ENCODE assay signal across 22 cellular contexts in genomic region chr18:27899893-27900292, GRCh38.
DNase-seq lines count a peak whose midpoint lies in the region; ATAC-seq, FAIRE-seq and TF ChIP-seq lines count a peak whose summit lies in the region.
"Had no signal": no experiment of that assay in that cellular context is flagged by ENCODE, and none has a peak within 500 bp of the region (broad histone marks: within the 10 kb centered on the region; RNA-seq: fewer than 3 reads in every experiment).

No MANE protein-coding gene starts in this region.

- ATAC-seq in IMR-90 (ENCODE audit: low read depth) = no peak
- no peak for ATAC-seq in HG02642 (IDR thresholded peaks at IDR 0.05; ENCODE audit: poor library complexity, unreplicated experiment)
- ATAC-seq in GM18867 (IDR thresholded peaks at IDR 0.05; ENCODE audit: unreplicated experiment) = no peak

- H3K27ac ChIP-seq in IMR-90 (ENCODE audit: insufficient read depth, low read length) (no peak overlapping the region), H1 (ENCODE audit: low read depth, low read length) (no peak overlapping the region)
- H3K27ac ChIP-seq: C4-2B, HL-60, SK-N-MC had no signal

- no peaks in the 10 kb centered on the region for H3K9me3 ChIP-seq in IMR-90 (ENCODE audit: control insufficient read depth, insufficient read depth, low read length)
- H3K9me3 ChIP-seq in H1 (ENCODE audit: insufficient read depth in 2 of 2, low read depth in 1 of 2, low read length in 1 of 2) = no peaks in the 10 kb centered on the region

- H3K18ac ChIP-seq in IMR-90 (ENCODE audit: low read depth, low read length) (no peak overlapping the region), H1 (ENCODE audit: extremely low read depth, low read length) (no peak overlapping the region)

- CTCF ChIA-PET in IMR-90 (lab: Yijun Ruan, JAX) = no interaction called here
- CTCF ChIA-PET in H1 (lab: Charles Lee; ENCODE audit: partially characterized antibody) = no interaction called here

- H4K91ac ChIP-seq in IMR-90 (ENCODE audit: insufficient read depth, low read depth, low read length) = no peak overlapping the region
- H4K91ac ChIP-seq in H1 (replicated peaks; ENCODE audit: insufficient read length, low read length) = no peak overlapping the region

- no peak overlapping the region for H4K5ac ChIP-seq in IMR-90 (ENCODE audit: low read depth, low read length)
- H4K5ac ChIP-seq in H1 (ENCODE audit: insufficient read length, low read depth, low read length) = no peak overlapping the region

- H2BK20ac ChIP-seq in IMR-90 (ENCODE audit: low read depth, low read length) (no peak overlapping the region), H1 (ENCODE audit: low read length) (no peak overlapping the region)

- no peaks in the 10 kb centered on the region for H3K27me3 Mint-ChIP-seq in activated CD4-positive, alpha-beta T cell treated with anti-CD3 and anti-CD28 coated beads, Interleukin-2, amount 10 ng/mL, durations not matched to agents 24 days and 14 days
- H3K27me3 Mint-ChIP-seq: IgD-negative memory B cell had no signal

- dilution Hi-C loops in IMR-90 (cut with HindIII; ENCODE audit: low sequenced_read_pairs, unreplicated experiment) = no loop called here

- no peaks in the 10 kb centered on the region for H3K9me1 ChIP-seq in IMR-90 (ENCODE audit: insufficient read depth, low read length)

- 30% methylated on average over 2 of the region's 2 CpGs; no CpG with 5 or more reads in 1 of the 2 experiments for WGBS in IMR-90 (ENCODE audit: extremely low coverage in 2 of 2, insufficient read length in 1 of 2), 2 experiments
- 93% methylated on average over 2 of the region's 2 CpGs; no CpG with 5 or more reads in 1 of the 2 experiments for WGBS in H1 (ENCODE audit: extremely low coverage in 1 of 2, insufficient coverage in 1 of 2, insufficient read length in 1 of 2, insufficient replicate concordance in 2 of 2, low coverage in 1 of 2, low lambda C conversion rate in 2 of 2, missing lambda C conversion rate in 1 of 2), 2 experiments

- no peaks in the 10 kb centered on the region; the same call in 1 of the 2 replicates for H3K23me2 ChIP-seq in H1 (ENCODE audit: low read depth, low read length)

- H3K4me1 Mint-ChIP-seq in activated CD4-positive, alpha-beta T cell treated with anti-CD3 and anti-CD28 coated beads, Interleukin-2, amount 10 ng/mL, durations not matched to agents 24 days and 14 days = no peaks in the 10 kb centered on the region
- H3K4me1 Mint-ChIP-seq: IgD-negative memory B cell had no signal

- no peak overlapping the region for H2AFZ ChIP-seq in IMR-90 (replicated peaks; ENCODE audit: low read length, poor library complexity)
- 0 out of 2 replicates have a peak overlapping the region, but pooled peaks have one; percentile 45 for H2AFZ ChIP-seq in H1 (ENCODE audit: low read length)

- in situ Hi-C loops in IMR-90 (cut with MboI; ENCODE audit: low sequenced_read_pairs) = no loop called here

- H2BK120ac ChIP-seq in IMR-90 (ENCODE audit: low read depth, low read length) (no peak overlapping the region), H1 (replicated peaks; ENCODE audit: low read depth, low read length) (no peak overlapping the region)

- BruUV-seq in IMR-90 (replicated peaks; lab: Mats Ljungman, UMichigan) = no TSS peak

- H4K8ac ChIP-seq in IMR-90 (ENCODE audit: low read depth in 2 of 2, low read length in 2 of 2) (no peak overlapping the region), H1 (ENCODE audit: extremely low read depth, insufficient read depth, low read length) (no peak overlapping the region)

- no peaks in the 10 kb centered on the region for H3K36me3 ChIP-seq in IMR-90 (ENCODE audit: control insufficient read depth, insufficient read depth, low read length)
- H3K36me3 ChIP-seq in H1 (ENCODE audit: control insufficient read depth in 2 of 4, insufficient read depth in 4 of 4, low read length in 3 of 4) = no peaks in the 10 kb centered on the region

- no peak overlapping the region for H3K27ac Mint-ChIP-seq in activated CD4-positive, alpha-beta T cell treated with anti-CD3 and anti-CD28 coated beads, Interleukin-2, amount 10 ng/mL, durations not matched to agents 24 days and 14 days
- H3K27ac Mint-ChIP-seq: HFFc6, IgD-negative memory B cell had no signal

- H3K27me3 ChIP-seq in IMR-90 (ENCODE audit: control insufficient read depth, insufficient read depth, low read length) (peaks cover 2% of the 10 kb centered on the region; the same call in 1 of the 2 replicates), H1 (replicated peaks in 1 of 4; ENCODE audit: control insufficient read depth in 3 of 4, extremely low read depth in 1 of 4, insufficient read depth in 3 of 4, low read length in 3 of 4) (no peaks in the 10 kb centered on the region)

- H4K20me1 ChIP-seq in IMR-90 (ENCODE audit: insufficient read depth, low read length) (no peaks in the 10 kb centered on the region), H1 (replicated peaks in 1 of 2; ENCODE audit: control insufficient read depth in 1 of 2, insufficient read depth in 2 of 2, low read length in 2 of 2) (no peaks in the 10 kb centered on the region)

- H3K14ac ChIP-seq in IMR-90 (replicated peaks; ENCODE audit: low read depth, low read length) = no peak overlapping the region
- no peak overlapping the region for H3K14ac ChIP-seq in H1 (ENCODE audit: insufficient read length)

- H2BK5ac ChIP-seq in IMR-90 (ENCODE audit: low read depth, low read length, poor library complexity, severe bottlenecking) = no peak overlapping the region
- no peak overlapping the region for H2BK5ac ChIP-seq in H1 (ENCODE audit: low read depth, low read length)

- no peak overlapping the region for H2AK9ac ChIP-seq in IMR-90 (replicated peaks; ENCODE audit: low read depth, low read length, poor library complexity)

- no peak overlapping the region for H3K4me3 Mint-ChIP-seq in activated CD4-positive, alpha-beta T cell treated with anti-CD3 and anti-CD28 coated beads, Interleukin-2, amount 10 ng/mL, durations not matched to agents 24 days and 14 days
- H3K4me3 Mint-ChIP-seq: HFFc6, IgD-negative memory B cell had no signal

- no peak for TF ChIP-seq POLR2A in IMR-90 (IDR thresholded peaks at IDR 0.05; ENCODE audit: low read depth, low read length)
- no peak for TF ChIP-seq POLR2A in H1 (IDR thresholded peaks at IDR 0.05; ENCODE audit: control extremely low read depth in 1 of 2, low read depth in 2 of 2, low read length in 2 of 2)

- H3K36me3 Mint-ChIP-seq in activated CD4-positive, alpha-beta T cell treated with anti-CD3 and anti-CD28 coated beads, Interleukin-2, amount 10 ng/mL, durations not matched to agents 24 days and 14 days (ENCODE audit: low read depth) = no peaks in the 10 kb centered on the region
- H3K36me3 Mint-ChIP-seq: IgD-negative memory B cell had no signal

- no peaks in the 10 kb centered on the region for H3K79me2 ChIP-seq in H1 (ENCODE audit: control insufficient read depth in 1 of 2, insufficient read depth in 2 of 2, low read length in 2 of 2)

- H2BK15ac ChIP-seq in IMR-90 (ENCODE audit: low read depth, low read length) (no peak overlapping the region), H1 (ENCODE audit: low read length) (no peak overlapping the region)

- H3K9ac ChIP-seq in IMR-90 (ENCODE audit: low read depth, low read length) (no peak overlapping the region), H1 (replicated peaks in 1 of 4; ENCODE audit: extremely low read depth in 1 of 4, low read depth in 3 of 4, low read length in 3 of 4) (no peak overlapping the region)

- H3K4ac ChIP-seq in IMR-90 (ENCODE audit: low read depth, low read length) = no peak overlapping the region
- H3K4ac ChIP-seq in H1 (replicated peaks; ENCODE audit: insufficient read length, low read depth, low read length) = no peak overlapping the region

- H3K79me1 ChIP-seq in IMR-90 (ENCODE audit: low read depth in 1 of 2, low read length in 2 of 2) = no peaks in the 10 kb centered on the region
- no peaks in the 10 kb centered on the region for H3K79me1 ChIP-seq in H1 (ENCODE audit: low read depth, low read length)

- no peak for FAIRE-seq in H1 (lab: Jason Lieb, UNC)

- no peak for TF ChIP-seq RAD21 in IMR-90 (IDR thresholded peaks at IDR 0.05; ENCODE audit: low read length)
- TF ChIP-seq RAD21 in H1 (IDR thresholded peaks at IDR 0.05 in 1 of 2, conservative IDR thresholded peaks at IDR 0.05 in 1 of 2; ENCODE audit: low read depth in 2 of 2, low read length in 2 of 2) = no peak

- no peak overlapping the region for H3K4me3 ChIP-seq in IMR-90 (ENCODE audit: insufficient read depth, low read depth, low read length)
- H3K4me3 ChIP-seq in H1 (ENCODE audit: extremely low read depth in 1 of 4, insufficient read depth in 2 of 4, low read depth in 3 of 4, low read length in 4 of 4) = no peak overlapping the region
- H3K4me3 ChIP-seq: SK-N-MC had no signal

- DNase-seq in COLO668 (lab: John Stamatoyannopoulos, UW; ENCODE audit: unreplicated experiment) = peak; percentile 21
- no peak for DNase-seq in IMR-90
- DNase-seq in NCI-H69 (lab: John Stamatoyannopoulos, UW) = peak; percentile 44
- DNase-seq in H1 (ENCODE audit: low read depth in 1 of 2, low spot score in 2 of 2) = no peak
- no peak for DNase-seq in activated T-cell treated with anti-CD3 and anti-CD28 coated beads, Interleukin-2, amount 50 U/mL, for 1 hour
- no peak for DNase-seq in activated CD4-positive, alpha-beta T cell treated with anti-CD3 and anti-CD28 coated beads, Interleukin-2, amount 10 ng/mL, durations not matched to agents 24 days and 14 days
- DNase-seq: H7, HFFc6, Karpas-422, NCI-H1092 treated with DMSO at 0.1 percent for 48 hours, NCI-H1436 treated with DMSO at 0.1 percent for 48 hours, NCI-H2029 treated with DMSO at 0.1 percent for 48 hours, NCI-H226, NCI-H510A treated with DMSO at 0.1 percent for 48 hours, RPMI8226, SHP77 had no signal

- H2BK12ac ChIP-seq in H1 (ENCODE audit: low read depth, low read length) = no peak overlapping the region

- TF ChIP-seq CTCF in IMR-90 (conservative IDR thresholded peaks at IDR 0.05; ENCODE audit: low read depth, low read length) = no peak
- no peak for TF ChIP-seq CTCF in H1 (IDR thresholded peaks at IDR 0.05; ENCODE audit: control extremely low read depth in 1 of 3, insufficient read depth in 1 of 3, low read depth in 1 of 3, low read length in 3 of 3)

- no peaks in the 10 kb centered on the region for H3K9me3 Mint-ChIP-seq in activated CD4-positive, alpha-beta T cell treated with anti-CD3 and anti-CD28 coated beads, Interleukin-2, amount 10 ng/mL, durations not matched to agents 24 days and 14 days

- H3K56ac ChIP-seq in IMR-90 (ENCODE audit: extremely low read depth, insufficient read depth, low read length) (no peak overlapping the region), H1 (replicated peaks; ENCODE audit: insufficient read length, low read depth, low read length) (no peak overlapping the region)

- no peak overlapping the region for H3K4me2 ChIP-seq in IMR-90 (ENCODE audit: low read depth, low read length)
- no peak overlapping the region for H3K4me2 ChIP-seq in H1 (ENCODE audit: insufficient read depth in 1 of 2, low read depth in 2 of 2, low read length in 2 of 2)

- POLR2A ChIA-PET in IMR-90 (lab: Charles Lee; ENCODE audit: unreplicated experiment) = no interaction called here
- POLR2A ChIA-PET in H1 (lab: Charles Lee; ENCODE audit: partially characterized antibody) = no interaction called here

- H3K23ac ChIP-seq in IMR-90 (ENCODE audit: low read depth, low read length) (no peak overlapping the region), H1 (ENCODE audit: insufficient read length) (no peak overlapping the region)

- H3K4me1 ChIP-seq in IMR-90 (ENCODE audit: control insufficient read depth, insufficient read depth, low read length) = no peaks in the 10 kb centered on the region
- H3K4me1 ChIP-seq in H1 (replicated peaks in 1 of 4; ENCODE audit: control insufficient read depth in 3 of 4, insufficient read depth in 4 of 4, low read length in 3 of 4) = no peaks in the 10 kb centered on the region

- intact Hi-C loops in IMR-90 (cut with micrococcal nuclease) = no loop called here
- intact Hi-C loops in activated CD4-positive, alpha-beta T cell treated with anti-CD3 and anti-CD28 coated beads, Interleukin-2, amount 10 ng/mL, durations not matched to agents 24 days and 14 days (cut with micrococcal nuclease) = no loop called here

- H2AK5ac ChIP-seq in IMR-90 (ENCODE audit: low read depth, low read length) (no peak overlapping the region), H1 (ENCODE audit: low read depth, low read length) (no peak overlapping the region)

- TF ChIP-seq EP300 in H1 (IDR thresholded peaks at IDR 0.05; ENCODE audit: borderline replicate concordance in 1 of 2, low read depth in 2 of 2, low read length in 2 of 2) = no peak

Comparison
In these comparisons a context has a peak if more than half of its experiments do, and no peak if none do; other contexts are left out.
1. DNase-seq: peak in COLO668 (single experiment) and NCI-H69 (single experiment); none in IMR-90 (single experiment), H1 (0 of 2), activated T-cell treated with anti-CD3 and anti-CD28 coated beads, Interleukin-2, amount 50 U/mL, for 1 hour (single experiment) and activated CD4-positive, alpha-beta T cell treated with anti-CD3 and anti-CD28 coated beads, Interleukin-2, amount 10 ng/mL, durations not matched to agents 24 days and 14 days (single experiment).